Comparison of ENCODE assay signal across 8 cellular contexts in genomic region chr13:33676700-33677048, GRCh38.
DNase-seq lines count a peak whose midpoint lies in the region; ATAC-seq and TF ChIP-seq lines count a peak whose summit lies in the region.

No MANE protein-coding gene starts in this region.

- no peaks in the 10 kb centered on the region for H3K27me3 ChIP-seq in kidney epithelial cell (ENCODE audit: control insufficient read depth, insufficient read depth, low read length)

- H3K4me3 ChIP-seq in astrocyte of the spinal cord (ENCODE audit: low read depth, low read length): peak overlapping the region; percentile 14
- H3K4me3 ChIP-seq in kidney epithelial cell (ENCODE audit: low read depth, low read length): peak overlapping the region; percentile 24

- TF ChIP-seq CTCF in AG09319 (IDR thresholded peaks at IDR 0.05; ENCODE audit: low read depth, low read length) (no peak), astrocyte of the spinal cord (IDR thresholded peaks at IDR 0.05; ENCODE audit: low read depth, low read length) (no peak), kidney epithelial cell (IDR thresholded peaks at IDR 0.05; ENCODE audit: insufficient read depth, low read length, poor library complexity, severe bottlenecking) (no peak)

- ATAC-seq in GM19372 (IDR thresholded peaks at IDR 0.05; ENCODE audit: low read depth, unreplicated experiment) (peak; percentile 34), HG03442 (IDR thresholded peaks at IDR 0.05; ENCODE audit: unreplicated experiment) (no peak)
- ATAC-seq in stimulated activated naive CD8-positive, alpha-beta T cell treated with anti-CD3 and anti-CD28 coated beads, Interleukin-15, Interleukin-2, amounts not matched to agents 100 U/mL and 50 U/mL, for 24 hours: peak; percentile 25

- H3K36me3 ChIP-seq in kidney epithelial cell (ENCODE audit: control insufficient read depth, insufficient read depth, low read length): no peaks in the 10 kb centered on the region

- DNase-seq in AG09319 (ENCODE audit: extremely low read depth, low read depth) (peak; percentile 10), NCI-H524 treated with DMSO at 0.1 percent for 48 hours (lab: John Stamatoyannopoulos, UW) (peak; percentile 29), astrocyte of the spinal cord (ENCODE audit: low read depth, low spot score) (peak; percentile 29), kidney epithelial cell (ENCODE audit: low read depth) (no peak), cerebellar nuclear complex (lab: John Stamatoyannopoulos, UW) (no peak)
- DNase-seq in stimulated activated naive CD8-positive, alpha-beta T cell treated with anti-CD3 and anti-CD28 coated beads, Interleukin-15, Interleukin-2, amounts not matched to agents 100 U/mL and 50 U/mL, for 24 hours: peak; percentile 9

- in situ Hi-C loops in astrocyte of the spinal cord (cut with HindIII; ENCODE audit: low sequenced_read_pairs): no loop called here

Comparison
In these comparisons a context has a peak if more than half of its experiments do, and no peak if none do; other contexts are left out.
1. DNase-seq: peak in AG09319 (single experiment), NCI-H524 treated with DMSO at 0.1 percent for 48 hours (single experiment), astrocyte of the spinal cord (single experiment) and stimulated activated naive CD8-positive, alpha-beta T cell treated with anti-CD3 and anti-CD28 coated beads, Interleukin-15, Interleukin-2, amounts not matched to agents 100 U/mL and 50 U/mL, for 24 hours (single experiment); none in kidney epithelial cell (single experiment) and cerebellar nuclear complex (0 of 2).